Comparison of ENCODE assay signal across 8 cellular contexts in genomic region chr12:66130267-66131066, GRCh38. TPM values are rescaled to one million over a fixed set of nuclear protein-coding genes. Genes with fewer than 3 reads are reported as not detected.
A peak's percentile ranks its signal among the peaks of the same experiment; 100 is the strongest.
DNase-seq lines count a peak whose midpoint lies in the region; ATAC-seq and TF ChIP-seq lines count a peak whose summit lies in the region.

Gene LLPH, minus strand, starts transcription at chr12:66130750. Its CDS starts 1,644 bp downstream, at chr12:66129106.

- H3K27me3 ChIP-seq in GM23338 (ENCODE audit: insufficient read depth) (no peaks in the 10 kb centered on the region), stomach (no peaks in the 10 kb centered on the region)

- no peak for TF ChIP-seq CTCF in GM23338 (conservative IDR thresholded peaks at IDR 0.05; ENCODE audit: low read depth in 2 of 2)
- TF ChIP-seq CTCF in LNCaP clone FGC (IDR thresholded peaks at IDR 0.05; ENCODE audit: control insufficient read depth, extremely low read depth, insufficient read depth) = no peak
- no peak for TF ChIP-seq CTCF in foreskin fibroblast (IDR thresholded peaks at IDR 0.05; ENCODE audit: low read depth, low read length)
- no peak for TF ChIP-seq CTCF in neural crest cell (conservative IDR thresholded peaks at IDR 0.05)
- no peak for TF ChIP-seq CTCF in stomach (IDR thresholded peaks at IDR 0.05)

- no peak for TF ChIP-seq EP300 in stomach (IDR thresholded peaks at IDR 0.05)

- H3K4me3 Mint-ChIP-seq in GM23338 (peak within 1 kb of the TSS; percentile 94), neural crest cell (peak within 1 kb of the TSS; percentile 98)

- H3K36me3 Mint-ChIP-seq in GM23338 (ENCODE audit: low read depth) (peaks cover 54% of the 10 kb centered on the region), neural crest cell (ENCODE audit: low read depth) (peaks cover 30% of the 10 kb centered on the region)

- peak within 1 kb of the TSS; percentile 97 for H2AFZ ChIP-seq in GM23338

- peak; percentile 89 for DNase-seq in EL
- peak; percentile 98 for DNase-seq in GM23338 (ENCODE audit: low spot score)
- peak; percentile 82 for DNase-seq in LNCaP clone FGC (ENCODE audit: low read depth)
- peak; percentile 74 for DNase-seq in SHP77 treated with DMSO at 0.1 percent for 48 hours (lab: John Stamatoyannopoulos, UW)
- DNase-seq in activated effector memory CD4-positive, alpha-beta T cell treated with anti-CD3 and anti-CD28 coated beads, Interleukin-2, amount 50 U/mL, for 16 hours = peak; percentile 97
- DNase-seq in foreskin fibroblast = peak; percentile 74 to 94
- DNase-seq in neural crest cell (ENCODE audit: low read depth, low spot score) = peak; percentile 76
- DNase-seq in stomach = peak; percentile 90

- no peaks in the 10 kb centered on the region for H3K9me3 ChIP-seq in stomach

- H3K27me3 Mint-ChIP-seq in GM23338 (ENCODE audit: insufficient read depth, low read depth, poor library complexity) = peaks cover 4% of the 10 kb centered on the region
- H3K27me3 Mint-ChIP-seq in neural crest cell (ENCODE audit: low read depth) = no peaks in the 10 kb centered on the region

- peaks cover 8% of the 10 kb centered on the region for H4K20me1 ChIP-seq in GM23338 (replicated peaks; ENCODE audit: insufficient read depth)

- peaks cover 56% of the 10 kb centered on the region for H3K79me2 ChIP-seq in GM23338 (replicated peaks; ENCODE audit: insufficient read depth)

- peaks cover 12% of the 10 kb centered on the region for H3K4me1 Mint-ChIP-seq in GM23338
- H3K4me1 Mint-ChIP-seq in neural crest cell = peaks cover 33% of the 10 kb centered on the region

- intact Hi-C loops in stomach (cut with DNase I; ENCODE audit: low total_unique reads) = no loop called here

- H3K4me3 ChIP-seq in GM23338 = peak within 1 kb of the TSS; percentile 88
- peak within 1 kb of the TSS; percentile 100 for H3K4me3 ChIP-seq in LNCaP clone FGC (ENCODE audit: low read depth, low read length)
- peak within 1 kb of the TSS; percentile 84 to 96 for H3K4me3 ChIP-seq in foreskin fibroblast (ENCODE audit: low read depth in 1 of 2, low read length in 2 of 2)
- peak within 1 kb of the TSS; percentile 74 to 90 (median 84) for H3K4me3 ChIP-seq in stomach

- H3K27ac Mint-ChIP-seq in GM23338 = peak within 1 kb of the TSS; percentile 99
- H3K27ac Mint-ChIP-seq in neural crest cell (ENCODE audit: unreplicated experiment) = peak within 1 kb of the TSS; percentile 97

- peak; percentile 95 for ATAC-seq in GM23338

- H3K27ac ChIP-seq in GM23338 (ENCODE audit: low read depth) (peak within 1 kb of the TSS; percentile 57; the same call in 1 of the 2 replicates), stomach (peak within 1 kb of the TSS; percentile 84 to 89 (median 86))

- H3K36me3 ChIP-seq in GM23338 (ENCODE audit: insufficient read depth) = peaks cover 18% of the 10 kb centered on the region; the same call in 1 of the 2 replicates
- H3K36me3 ChIP-seq in stomach = peaks cover 7 to 40% (median 35%) of the 10 kb centered on the region in 4 donors

- no peaks in the 10 kb centered on the region for H3F3A ChIP-seq in GM23338 (replicated peaks; ENCODE audit: low read depth)

- H3K9me3 Mint-ChIP-seq in GM23338 (peaks cover 15% of the 10 kb centered on the region), neural crest cell (no peaks in the 10 kb centered on the region)

- no peaks in the 10 kb centered on the region for H3K9me2 ChIP-seq in GM23338 (ENCODE audit: insufficient read depth)

- H3K4me2 ChIP-seq in GM23338 = peak within 1 kb of the TSS; percentile 82

- WGBS in stomach, 5 donors = 0% methylated on average over 49 of the region's 49 CpGs

- H3K4me1 ChIP-seq in GM23338 (ENCODE audit: insufficient read depth) (0 out of 2 replicates have a peak, but pooled peaks cover 11% of the 10 kb centered on the region), stomach (peaks cover 19 to 40% (median 34%) of the 10 kb centered on the region in 4 donors)

- TF ChIP-seq POLR2A in stomach (IDR thresholded peaks at IDR 0.05) = peak in 1 of 4 donors; percentile 28

TF ChIP-seq in GM23338, 12 proteins besides CTCF, POLR2A, EP300 and RAD21:
- TF ChIP-seq ZNF462 (CRISPR knock-in tag; IDR thresholded peaks at IDR 0.05) (no peak), POLR2AphosphoS5 (IDR thresholded peaks at IDR 0.05; ENCODE audit: low read depth) (peak; percentile 78), EZH2phosphoT487 (IDR thresholded peaks at IDR 0.05; ENCODE audit: unreplicated experiment) (no peak), ETS1 (IDR thresholded peaks at IDR 0.05) (peak; percentile 69), ZNF331 (CRISPR knock-in tag; IDR thresholded peaks at IDR 0.05; ENCODE audit: low read depth) (no peak), STAT1 (IDR thresholded peaks at IDR 0.05; ENCODE audit: unreplicated experiment) (no peak), CREB1 (CRISPR knock-in tag; IDR thresholded peaks at IDR 0.05; ENCODE audit: low read depth) (peak; percentile 69; the same call in 1 of the 2 replicates), ZNF114 (CRISPR knock-in tag; IDR thresholded peaks at IDR 0.05) (no peak)

RNA-seq across cellular contexts. Expression of gene LLPH, which starts in this region (rescaled TPM):
- 7.1 and 10.7 TPM in 2 replicates for total RNA-seq in GM23338 (2014; rRNA removed; shearing (Covaris generic))
- 49.7 and 56.6 TPM in 2 replicates for polyA plus RNA-seq in GM23338 (2016; fragmentation: Nextera tagmentation; extraction: Ambion mirVana)
- total RNA-seq in neural crest cell = 24.9 and 26.2 TPM in 2 replicates
- total RNA-seq in stomach = 10 to 100 TPM in 2 of 5 donors, 1 to 10 TPM in 2, under 1 TPM in 1; 0.29 to 15.8 (median 9.8) TPM
- polyA plus RNA-seq in stomach = 10 to 100 TPM; 14.4 to 28.1 (median 19.0) TPM

Comparison
In these comparisons a context has a peak if more than half of its experiments do, and no peak if none do; other contexts are left out.
1. Peak in every context shown above with its lines: DNase-seq, ATAC-seq, H3K4me3 ChIP-seq and H3K27ac ChIP-seq.